In the genomic region with DNA sequence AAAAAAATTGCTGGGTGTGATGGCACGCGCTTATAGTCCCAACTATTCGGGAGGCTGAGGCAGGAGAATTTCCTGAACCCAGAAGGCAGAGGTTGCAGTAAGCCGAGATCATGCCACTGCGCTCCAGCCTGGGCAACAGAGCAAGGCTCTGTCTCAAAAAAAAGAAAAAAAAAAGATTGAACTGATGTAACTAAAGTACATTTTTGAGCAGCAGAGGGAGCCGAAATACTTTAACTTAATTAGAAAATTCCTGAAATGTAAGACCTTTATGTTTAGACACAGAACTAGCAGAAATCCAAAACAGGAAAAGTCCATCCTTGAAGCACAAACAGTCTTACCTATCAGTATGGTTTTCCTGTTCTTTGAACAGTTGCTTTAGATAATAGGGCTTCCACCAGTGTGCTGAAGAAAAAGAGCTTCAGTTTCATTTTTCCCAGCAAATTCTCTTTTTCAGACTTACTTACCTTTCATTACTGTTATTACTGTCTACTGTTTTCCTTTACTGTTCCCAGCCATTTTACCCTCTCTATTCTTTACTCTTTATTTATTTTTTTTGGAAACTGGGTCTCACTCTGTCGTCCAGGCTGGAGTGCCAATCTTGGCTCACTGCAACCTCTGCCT, we compare ENCODE assay signal across 9 cellular contexts. TPM values are rescaled to one million over a fixed set of nuclear protein-coding genes. Genes with fewer than 3 reads are reported as not detected.
DNase-seq lines count a peak whose midpoint lies in the region; ATAC-seq and TF ChIP-seq lines count a peak whose summit lies in the region.
"Had no signal": no experiment of that assay in that cellular context is flagged by ENCODE, and none has a peak within 500 bp of the region (broad histone marks: within the 10 kb centered on the region; RNA-seq: fewer than 3 reads in every experiment).

No MANE protein-coding gene starts in this region.

- H3K27ac ChIP-seq in CD8-positive, alpha-beta T cell (ENCODE audit: low read depth, low read length): no peak overlapping the region
- H3K27ac ChIP-seq in stomach: no peak overlapping the region
- H3K27ac ChIP-seq: thoracic aorta had no signal

- no peaks in the 10 kb centered on the region for H3K27me3 ChIP-seq in CD8-positive, alpha-beta T cell (ENCODE audit: insufficient read depth, low read length)
- H3K27me3 ChIP-seq in stomach: no peaks in the 10 kb centered on the region

- no peak for DNase-seq in CD8-positive, alpha-beta T cell
- peak; percentile 46 for DNase-seq in HFFc6
- no peak for DNase-seq in activated CD8-positive, alpha-beta T cell treated with anti-CD3 and anti-CD28 coated beads for 36 hours
- peak; percentile 16 for DNase-seq in kidney glomerular epithelial cell (lab: John Stamatoyannopoulos, UW)
- DNase-seq in SIG-M5 (lab: John Stamatoyannopoulos, UW): no peak
- DNase-seq in stomach: no peak
- no peak for DNase-seq in epidermal melanocyte (ENCODE audit: insufficient read length, low spot score)

- H3K9me3 Mint-ChIP-seq in CD8-positive, alpha-beta T cell: no peaks in the 10 kb centered on the region
- H3K9me3 Mint-ChIP-seq in HFFc6: no peaks in the 10 kb centered on the region
- no peaks in the 10 kb centered on the region for H3K9me3 Mint-ChIP-seq in activated CD8-positive, alpha-beta T cell treated with anti-CD3 and anti-CD28 coated beads for 36 hours

- no peaks in the 10 kb centered on the region for H3K9me3 ChIP-seq in CD8-positive, alpha-beta T cell (ENCODE audit: low read length)
- H3K9me3 ChIP-seq in stomach: no peaks in the 10 kb centered on the region
- H3K9me3 ChIP-seq: thoracic aorta had no signal

- POLR2A ChIA-PET in CD8-positive, alpha-beta T cell (lab: Charles Lee): interaction anchor here (0.7 to 1.3 kb wide), 4 partner anchors 192 to 431 kb away, joined by 3 to 7 read pairs (median 3); no protein-coding TSS in a partner anchor
- POLR2A ChIA-PET in activated CD8-positive, alpha-beta T cell treated with anti-CD3 and anti-CD28 coated beads for 36 hours (lab: Charles Lee): interaction anchor here (0.8 to 1.3 kb wide), 2 partner anchors 23 to 207 kb away, joined by 3 read pairs; no protein-coding TSS in a partner anchor

- intact Hi-C loops in CD8-positive, alpha-beta T cell (cut with DNase I, micrococcal nuclease): loop anchor here (1.0 to 5.0 kb wide), 4 partner anchors 75 to 301 kb away; no protein-coding TSS in a partner anchor
- intact Hi-C loops in activated CD8-positive, alpha-beta T cell treated with anti-CD3 and anti-CD28 coated beads for 36 hours (cut with micrococcal nuclease): no loop called here
- intact Hi-C loops in stomach (cut with DNase I; ENCODE audit: low total_unique reads): loop anchor here (10.0 kb wide), 1 partner anchor 248 kb away; no protein-coding TSS in a partner anchor

- peaks cover 42% of the 10 kb centered on the region for H3K4me1 Mint-ChIP-seq in CD8-positive, alpha-beta T cell (ENCODE audit: low read depth)
- H3K4me1 Mint-ChIP-seq in HFFc6 (ENCODE audit: low read depth): peaks cover 18% of the 10 kb centered on the region
- H3K4me1 Mint-ChIP-seq in activated CD8-positive, alpha-beta T cell treated with anti-CD3 and anti-CD28 coated beads for 36 hours (ENCODE audit: low read depth): peaks cover 40% of the 10 kb centered on the region

- H3K4me3 Mint-ChIP-seq in CD8-positive, alpha-beta T cell: peak overlapping the region; percentile 12
- H3K4me3 Mint-ChIP-seq in HFFc6: no peak overlapping the region
- no peak overlapping the region for H3K4me3 Mint-ChIP-seq in activated CD8-positive, alpha-beta T cell treated with anti-CD3 and anti-CD28 coated beads for 36 hours

- TF ChIP-seq POLR2A in stomach (IDR thresholded peaks at IDR 0.05): no peak

- peaks cover 52% of the 10 kb centered on the region for H3K4me1 ChIP-seq in CD8-positive, alpha-beta T cell (ENCODE audit: insufficient read depth, low read length)
- H3K4me1 ChIP-seq in stomach: peaks cover 5 to 28% (median 11%) of the 10 kb centered on the region in 4 donors

- CTCF ChIA-PET in CD8-positive, alpha-beta T cell (lab: Charles Lee): interaction anchor here (0.7 to 5.6 kb wide), 31 partner anchors 10 to 316 kb away, joined by 3 to 74 read pairs (median 4); no protein-coding TSS in a partner anchor
- CTCF ChIA-PET in activated CD8-positive, alpha-beta T cell treated with anti-CD3 and anti-CD28 coated beads for 36 hours (lab: Charles Lee): interaction anchor here (0.6 to 2.2 kb wide), 17 partner anchors 10 to 301 kb away, joined by 3 to 12 read pairs (median 3); no protein-coding TSS in a partner anchor

- no peak for ATAC-seq in CD8-positive, alpha-beta T cell
- no peak for ATAC-seq in activated CD8-positive, alpha-beta T cell treated with anti-CD3 and anti-CD28 coated beads for 36 hours
- ATAC-seq in HG03095 (IDR thresholded peaks at IDR 0.05; ENCODE audit: unreplicated experiment): no peak

- peaks cover 25% of the 10 kb centered on the region for H3K36me3 ChIP-seq in CD8-positive, alpha-beta T cell (ENCODE audit: insufficient read depth, low read length)
- peaks cover 11 to 93% (median 76%) of the 10 kb centered on the region in 4 donors for H3K36me3 ChIP-seq in stomach

- peak overlapping the region; percentile 85 for H3K27ac Mint-ChIP-seq in CD8-positive, alpha-beta T cell
- no peak overlapping the region for H3K27ac Mint-ChIP-seq in HFFc6
- peak overlapping the region; percentile 61 for H3K27ac Mint-ChIP-seq in activated CD8-positive, alpha-beta T cell treated with anti-CD3 and anti-CD28 coated beads for 36 hours

- 63 to 86% (median 80%) methylated on average over 7 of the region's 7 CpGs for WGBS in stomach, 5 donors

- peak; percentile 39 for TF ChIP-seq CTCF in CD8-positive, alpha-beta T cell (IDR thresholded peaks at IDR 0.05)
- TF ChIP-seq CTCF in HFFc6 (IDR thresholded peaks at IDR 0.05): peak; percentile 70
- peak; percentile 52 for TF ChIP-seq CTCF in activated CD8-positive, alpha-beta T cell treated with anti-CD3 and anti-CD28 coated beads for 36 hours (IDR thresholded peaks at IDR 0.05)
- peak in 2 of 7 experiments; percentile 13 to 36 for TF ChIP-seq CTCF in stomach (IDR thresholded peaks at IDR 0.05)

- no peaks in the 10 kb centered on the region for H3K27me3 Mint-ChIP-seq in CD8-positive, alpha-beta T cell (ENCODE audit: low read depth)
- H3K27me3 Mint-ChIP-seq in HFFc6 (ENCODE audit: insufficient read depth): no peaks in the 10 kb centered on the region
- H3K27me3 Mint-ChIP-seq in activated CD8-positive, alpha-beta T cell treated with anti-CD3 and anti-CD28 coated beads for 36 hours: no peaks in the 10 kb centered on the region

- TF ChIP-seq EP300 in stomach (IDR thresholded peaks at IDR 0.05): no peak

- no peak overlapping the region for H3K4me3 ChIP-seq in CD8-positive, alpha-beta T cell (ENCODE audit: low read depth, low read length)
- H3K4me3 ChIP-seq in stomach: no peak overlapping the region
- H3K4me3 ChIP-seq: thoracic aorta had no signal

- peaks cover 42% of the 10 kb centered on the region for H3K36me3 Mint-ChIP-seq in CD8-positive, alpha-beta T cell
- H3K36me3 Mint-ChIP-seq in HFFc6 (ENCODE audit: low read depth): peaks cover 20% of the 10 kb centered on the region
- H3K36me3 Mint-ChIP-seq in activated CD8-positive, alpha-beta T cell treated with anti-CD3 and anti-CD28 coated beads for 36 hours (ENCODE audit: low read depth): peaks cover 21% of the 10 kb centered on the region

RNA-seq across cellular contexts. Expression of a gene that starts 33.4 kb away (rescaled TPM):
- total RNA-seq in CD8-positive, alpha-beta T cell: 10 to 100 TPM; 40.1 to 40.7 TPM
- total RNA-seq in HFFc6 (2021; fragmentation: NEBNext Ultra II Directional; extraction: Animal tissue kit (Norgen Biotek cat#: 25700)): 10 to 100 TPM; 19.7 to 22.1 (median 20.4) TPM
- total RNA-seq in activated CD8-positive, alpha-beta T cell treated with anti-CD3 and anti-CD28 coated beads for 36 hours: 10 to 100 TPM; 37.2 to 39.6 TPM
- total RNA-seq in stomach: 10 to 100 TPM; 23.2 to 64.7 (median 32.5) TPM
- 1 to 10 TPM; 2.7 to 7.0 (median 6.5) TPM for polyA plus RNA-seq in stomach

RNA-seq across cellular contexts. Expression of a gene that starts 39.3 kb away (rescaled TPM):
- total RNA-seq in CD8-positive, alpha-beta T cell: 10 to 100 TPM; 10.7 to 11.2 TPM
- 10 to 100 TPM; 20.7 to 31.5 (median 29.3) TPM for total RNA-seq in HFFc6 (2021; fragmentation: NEBNext Ultra II Directional; extraction: Animal tissue kit (Norgen Biotek cat#: 25700))
- total RNA-seq in activated CD8-positive, alpha-beta T cell treated with anti-CD3 and anti-CD28 coated beads for 36 hours: 10 to 100 TPM; 15.9 to 17.3 TPM
- total RNA-seq in stomach: 10 to 100 TPM in 3 of 5 donors, 1 to 10 TPM in 2; 1.8 to 59.4 (median 15.5) TPM
- polyA plus RNA-seq in stomach: 10 to 100 TPM; 21.0 to 35.1 (median 23.1) TPM

RNA-seq across cellular contexts. Expression of a gene that starts 45.7 kb away (rescaled TPM):
- total RNA-seq in CD8-positive, alpha-beta T cell: under 1 TPM; 0.65 to 0.83 TPM
- total RNA-seq in HFFc6 (2021; fragmentation: NEBNext Ultra II Directional; extraction: Animal tissue kit (Norgen Biotek cat#: 25700)): 10 to 100 TPM; 23.8 to 67.2 (median 55.5) TPM
- total RNA-seq in activated CD8-positive, alpha-beta T cell treated with anti-CD3 and anti-CD28 coated beads for 36 hours: 100 to 1,000 TPM; 109 to 135 TPM
- 1 to 10 TPM in 2 of 5 donors, not detected in 3; 1.3 to 5.7 TPM for total RNA-seq in stomach
- 10 to 100 TPM; 18.6 to 32.5 (median 25.5) TPM for polyA plus RNA-seq in stomach
- total RNA-seq: thoracic aorta had no signal

Comparison
In these comparisons a context has a peak if more than half of its experiments do, and no peak if none do; other contexts are left out.
1. DNase-seq: peak in HFFc6 (single experiment) and kidney glomerular epithelial cell (single experiment); none in CD8-positive, alpha-beta T cell (0 of 7), activated CD8-positive, alpha-beta T cell treated with anti-CD3 and anti-CD28 coated beads for 36 hours (single experiment), SIG-M5 (single experiment), stomach (single experiment) and epidermal melanocyte (single experiment).